16 cellular contexts compared by ENCODE assay signal in the genomic region with DNA sequence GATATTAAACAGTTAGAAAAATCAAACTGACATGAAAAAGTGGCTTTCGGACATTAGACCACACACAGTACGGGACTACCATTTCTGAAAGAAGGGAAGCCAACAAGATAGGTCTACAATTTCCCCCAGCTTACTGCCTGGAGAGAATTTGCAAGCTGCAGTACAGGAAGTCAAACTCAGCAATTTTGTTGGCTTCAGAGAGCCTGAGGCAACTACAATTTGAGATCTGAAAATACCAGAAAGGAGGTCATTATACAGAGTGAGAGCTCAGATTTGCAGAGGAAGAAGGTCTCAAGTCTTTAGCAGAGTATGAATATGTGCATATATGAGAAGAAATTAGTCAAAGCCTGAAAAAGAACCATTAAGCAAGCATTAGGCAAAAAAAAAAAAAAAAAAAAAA.
DNase-seq lines count a peak whose midpoint lies in the region; ATAC-seq lines count a peak whose summit lies in the region.
"Had no signal": no experiment of that assay in that cellular context is flagged by ENCODE, and none has a peak within 500 bp of the region (broad histone marks: within the 10 kb centered on the region; RNA-seq: fewer than 3 reads in every experiment).

No MANE protein-coding gene starts in this region.

- no peaks in the 10 kb centered on the region for H3K79me2 ChIP-seq in GM23248 (ENCODE audit: insufficient read depth)

- H3K4me1 Mint-ChIP-seq in T-helper 17 cell: peaks cover 8% of the 10 kb centered on the region

- H3K4me2 ChIP-seq in GM23248 (ENCODE audit: unreplicated experiment): no peak overlapping the region

- peaks cover 27% of the 10 kb centered on the region for H3K4me1 ChIP-seq in GM23248 (ENCODE audit: insufficient read depth)
- H3K4me1 ChIP-seq: upper lobe of right lung had no signal

- no peaks in the 10 kb centered on the region for H3K9me3 ChIP-seq in GM23248 (ENCODE audit: low read depth)
- no peaks in the 10 kb centered on the region for H3K9me3 ChIP-seq in T-helper 17 cell (ENCODE audit: control insufficient read depth, low read length, poor library complexity, severe bottlenecking)
- H3K9me3 ChIP-seq: MG63, upper lobe of right lung had no signal

- 93 to 94% methylated on average over 2 of the region's 2 CpGs for WGBS in GM23248 (ENCODE audit: low coverage in 1 of 2, low lambda C conversion rate in 2 of 2, missing lambda C conversion rate in 2 of 2), 2 experiments

- H3K4me3 ChIP-seq in GM23248 (no peak overlapping the region), H7 (ENCODE audit: insufficient read depth, low read depth, low read length) (no peak overlapping the region)
- H3K4me3 ChIP-seq: MG63, upper lobe of right lung had no signal

- H3K36me3 ChIP-seq in GM23248 (ENCODE audit: low read depth) (no peaks in the 10 kb centered on the region), H7 (replicated peaks; ENCODE audit: control insufficient read depth, insufficient read depth, low read length) (no peaks in the 10 kb centered on the region)
- H3K36me3 ChIP-seq: MG63, upper lobe of right lung had no signal

- peaks cover 8% of the 10 kb centered on the region for H3K36me3 Mint-ChIP-seq in T-helper 17 cell (ENCODE audit: low read depth)
- H3K36me3 Mint-ChIP-seq: brain had no signal

- no peak overlapping the region for H3K9ac ChIP-seq in GM23248

- DNase-seq in ELF-1 (ENCODE audit: low read depth, low spot score): peak; percentile 15
- DNase-seq in GM23248: peak; percentile 7
- no peak for DNase-seq in T-helper 17 cell
- DNase-seq in kidney tubule cell (ENCODE audit: low spot score): peak; percentile 15
- DNase-seq in NCI-H226: no peak
- no peak for DNase-seq in NCI-H1092 (lab: John Stamatoyannopoulos, UW)
- DNase-seq in H7: no peak
- DNase-seq: activated CD4-positive, alpha-beta T cell treated with anti-CD3 and anti-CD28 coated beads for 48 hours; activated naive CD4-positive, alpha-beta T cell treated with anti-CD3 and anti-CD28 coated beads for 36 hours; CD8-positive, alpha-beta memory T cell; MG63; SIG-M5; stimulated activated naive CD4-positive, alpha-beta T cell treated with Interleukin-2 at 50 U/mL for 16 hours; upper lobe of right lung had no signal

- H3K27me3 ChIP-seq in GM23248 (replicated peaks; ENCODE audit: insufficient read depth) (no peaks in the 10 kb centered on the region), H7 (ENCODE audit: control insufficient read depth, insufficient read depth, low read length) (no peaks in the 10 kb centered on the region)
- H3K27me3 ChIP-seq: MG63, upper lobe of right lung had no signal

- H3K27ac ChIP-seq in GM23248: no peak overlapping the region
- H3K27ac ChIP-seq: upper lobe of right lung had no signal

- no peaks in the 10 kb centered on the region for H3K9me2 ChIP-seq in GM23248 (ENCODE audit: insufficient read depth)

- no peak overlapping the region for H3K4me3 Mint-ChIP-seq in T-helper 17 cell
- H3K4me3 Mint-ChIP-seq: activated naive CD4-positive, alpha-beta T cell treated with anti-CD3 and anti-CD28 coated beads for 36 hours; brain; CD8-positive, alpha-beta memory T cell had no signal

- H3K27ac Mint-ChIP-seq in T-helper 17 cell: peak overlapping the region; percentile 57
- H3K27ac Mint-ChIP-seq: activated naive CD4-positive, alpha-beta T cell treated with anti-CD3 and anti-CD28 coated beads for 36 hours had no signal

- no peaks in the 10 kb centered on the region for H3K27me3 Mint-ChIP-seq in T-helper 17 cell
- H3K27me3 Mint-ChIP-seq: brain; CD8-positive, alpha-beta memory T cell had no signal

- no peak overlapping the region for H2AFZ ChIP-seq in GM23248

- H3F3A ChIP-seq in GM23248 (ENCODE audit: insufficient read depth): peaks cover 18% of the 10 kb centered on the region

- no peaks in the 10 kb centered on the region for H4K20me1 ChIP-seq in GM23248 (ENCODE audit: insufficient read depth)

- in situ Hi-C loops in GM23248 (cut with MboI): no loop called here

- ATAC-seq in T-helper 17 cell: no peak
- ATAC-seq in esophagus mucosa: no peak
- ATAC-seq: upper lobe of right lung had no signal

Comparison
In these comparisons a context has a peak if more than half of its experiments do, and no peak if none do; other contexts are left out.
1. DNase-seq: peak in ELF-1 (single experiment), GM23248 (single experiment) and kidney tubule cell (single experiment); none in T-helper 17 cell (0 of 3), NCI-H226 (single experiment), NCI-H1092 (single experiment) and H7 (single experiment).